ENCODE assay signal across 21 cellular contexts in genomic region chr22:21803859-21804258, GRCh38.
"Had no signal": no experiment of that assay in that cellular context is flagged by ENCODE, and none has a peak within 500 bp of the region (broad histone marks: within the 10 kb centered on the region; RNA-seq: fewer than 3 reads in every experiment).

No MANE protein-coding gene starts in this region.

- ATAC-seq: activated T-cell treated with anti-CD3 and anti-CD28 coated beads, Interleukin-2, amount 50 U/mL, for 4 hours; gastrocnemius medialis; heart left ventricle; left ventricle myocardium superior; SK-N-SH treated with all-trans-retinoic acid at 6 μM for 48 hours; T-cell had no signal

- H3K4me1 Mint-ChIP-seq: activated CD4-positive, alpha-beta memory T cell treated with anti-CD3 and anti-CD28 coated beads, Interleukin-2, amount 10 ng/mL, durations not matched to agents 7 days and 5 days had no signal

- DNase-seq: activated B cell treated with CpG ODN at 0.5 μM for 24 hours; activated CD4-positive, alpha-beta memory T cell treated with anti-CD3 and anti-CD28 coated beads, Interleukin-2, amount 10 ng/mL, durations not matched to agents 7 days and 5 days; activated CD4-positive, alpha-beta T cell treated with anti-CD3 and anti-CD28 coated beads for 48 hours; activated effector memory CD4-positive, alpha-beta T cell treated with Interleukin-2 at 50 U/mL for 16 hours; activated T-cell treated with anti-CD3 and anti-CD28 coated beads, Interleukin-2, amount 50 U/mL, for 4 hours; colonic mucosa; gastrocnemius medialis; heart left ventricle; kidney glomerular epithelial cell; left ventricle myocardium superior; mesenchymal stem cell; stimulated activated CD4-positive, alpha-beta T cell treated with anti-CD3 and anti-CD28 coated beads, Interleukin-12 subunit alpha, Interleukin-12 subunit beta, amount 100 ng/mL, for 4 hours; stimulated activated CD4-positive, alpha-beta T cell treated with anti-CD3 and anti-CD28 coated beads, Interleukin-1b, Interleukin-23, amount 100 ng/mL, for 48 hours; T-cell; testis had no signal

- H3K4me3 Mint-ChIP-seq: activated B cell treated with CpG ODN at 0.5 μM for 24 hours; activated CD4-positive, alpha-beta memory T cell treated with anti-CD3 and anti-CD28 coated beads, Interleukin-2, amount 10 ng/mL, durations not matched to agents 7 days and 5 days; activated naive CD4-positive, alpha-beta T cell treated with anti-CD3 and anti-CD28 coated beads, Interleukin-2, amount 50 U/mL, for 24 hours; activated T-cell treated with anti-CD3 and anti-CD28 coated beads, Interleukin-2, amount 50 U/mL, for 4 hours; nephron; stimulated activated naive CD8-positive, alpha-beta T cell treated with anti-CD3 and anti-CD28 coated beads, Interleukin-15, Interleukin-2, amounts not matched to agents 100 ng/mL and 50 ng/mL, for 24 hours; T-cell; type B pancreatic cell had no signal

- H3K4me3 ChIP-seq: cardiac muscle cell, colonic mucosa, gastrocnemius medialis, heart left ventricle, testis had no signal

- H3K27ac ChIP-seq: cardiac muscle cell, colonic mucosa, gastrocnemius medialis, heart left ventricle, testis had no signal

- H3K27me3 ChIP-seq: cardiac muscle cell, colonic mucosa, gastrocnemius medialis, heart left ventricle, testis had no signal

- H3K27me3 Mint-ChIP-seq: activated B cell treated with CpG ODN at 0.5 μM for 24 hours; activated CD4-positive, alpha-beta memory T cell treated with anti-CD3 and anti-CD28 coated beads, Interleukin-2, amount 10 ng/mL, durations not matched to agents 7 days and 5 days; activated naive CD4-positive, alpha-beta T cell treated with anti-CD3 and anti-CD28 coated beads, Interleukin-2, amount 50 U/mL, for 24 hours; stimulated activated naive CD8-positive, alpha-beta T cell treated with anti-CD3 and anti-CD28 coated beads, Interleukin-15, Interleukin-2, amounts not matched to agents 100 ng/mL and 50 ng/mL, for 24 hours; T-cell; type B pancreatic cell had no signal

- H3K9me3 Mint-ChIP-seq: activated B cell treated with CpG ODN at 0.5 μM for 24 hours; activated CD4-positive, alpha-beta memory T cell treated with anti-CD3 and anti-CD28 coated beads, Interleukin-2, amount 10 ng/mL, durations not matched to agents 7 days and 5 days; activated naive CD4-positive, alpha-beta T cell treated with anti-CD3 and anti-CD28 coated beads, Interleukin-2, amount 50 U/mL, for 24 hours; activated T-cell treated with anti-CD3 and anti-CD28 coated beads, Interleukin-2, amount 50 U/mL, for 4 hours; nephron; stimulated activated naive CD8-positive, alpha-beta T cell treated with anti-CD3 and anti-CD28 coated beads, Interleukin-15, Interleukin-2, amounts not matched to agents 100 ng/mL and 50 ng/mL, for 24 hours; T-cell; type B pancreatic cell had no signal

- H3K27ac Mint-ChIP-seq: activated B cell treated with CpG ODN at 0.5 μM for 24 hours; activated CD4-positive, alpha-beta memory T cell treated with anti-CD3 and anti-CD28 coated beads, Interleukin-2, amount 10 ng/mL, durations not matched to agents 7 days and 5 days; activated naive CD4-positive, alpha-beta T cell treated with anti-CD3 and anti-CD28 coated beads, Interleukin-2, amount 50 U/mL, for 24 hours; nephron; stimulated activated naive CD8-positive, alpha-beta T cell treated with anti-CD3 and anti-CD28 coated beads, Interleukin-15, Interleukin-2, amounts not matched to agents 100 ng/mL and 50 ng/mL, for 24 hours; T-cell; type B pancreatic cell had no signal
